In the genomic region with DNA sequence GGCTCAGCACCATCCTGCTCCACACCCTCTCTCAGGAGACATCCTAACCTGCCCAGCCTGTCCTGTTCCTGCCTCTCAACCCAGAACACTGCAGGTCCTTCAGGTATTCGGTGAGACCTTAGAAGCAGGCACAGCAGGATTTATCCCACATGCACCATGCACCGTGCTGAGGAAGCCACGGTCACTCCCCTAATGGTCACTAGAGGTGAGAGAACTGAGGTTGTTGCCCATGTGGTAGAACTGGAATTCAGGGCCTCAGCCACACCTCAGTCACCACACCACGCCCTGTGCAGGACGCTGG, we compare ENCODE assay signal across 16 cellular contexts. TPM values are rescaled to one million over a fixed set of nuclear protein-coding genes. Genes with fewer than 3 reads are reported as not detected.
"Had no signal": no experiment of that assay in that cellular context is flagged by ENCODE, and none has a peak within 500 bp of the region (broad histone marks: within the 10 kb centered on the region; RNA-seq: fewer than 3 reads in every experiment).

No MANE protein-coding gene starts in this region.

- H3K4me1 Mint-ChIP-seq: activated B cell treated with CpG ODN at 0.5 μM for 24 hours, mesothelial cell of epicardium had no signal

- H3K4me3 ChIP-seq: body of pancreas, heart left ventricle, lower lobe of right lung, thyroid gland had no signal

- ATAC-seq: body of pancreas; left colon; stimulated activated effector memory CD8-positive, alpha-beta T cell treated with anti-CD3 and anti-CD28 coated beads, Interleukin-12 subunit alpha, Interleukin-12 subunit beta, amount 100 ng/mL, for 72 hours had no signal

- H3K36me3 Mint-ChIP-seq: stimulated activated effector memory CD8-positive, alpha-beta T cell treated with anti-CD3 and anti-CD28 coated beads, Interleukin-12 subunit alpha, Interleukin-12 subunit beta, amount 100 ng/mL, for 72 hours had no signal

- H3K9me3 Mint-ChIP-seq: activated B cell treated with CpG ODN at 0.5 μM for 24 hours; activated naive CD4-positive, alpha-beta T cell treated with anti-CD3 and anti-CD28 coated beads, Interleukin-2, amount 50 U/mL, for 24 hours; mesothelial cell of epicardium; stimulated activated effector memory CD8-positive, alpha-beta T cell treated with anti-CD3 and anti-CD28 coated beads, Interleukin-12 subunit alpha, Interleukin-12 subunit beta, amount 100 ng/mL, for 72 hours; T-helper 1 cell treated with Interleukin-12 subunit alpha and Interleukin-12 subunit beta and Interleukin-4 antibody, amounts not matched to agents 30 μg/mL and 1 μg/mL, for 36 hours had no signal

- H3K9me3 ChIP-seq: body of pancreas, heart left ventricle, lower lobe of right lung, thyroid gland had no signal

- H3K4me3 Mint-ChIP-seq: activated B cell treated with CpG ODN at 0.5 μM for 24 hours; activated naive CD4-positive, alpha-beta T cell treated with anti-CD3 and anti-CD28 coated beads, Interleukin-2, amount 50 U/mL, for 24 hours; mesothelial cell of epicardium; stimulated activated effector memory CD8-positive, alpha-beta T cell treated with anti-CD3 and anti-CD28 coated beads, Interleukin-12 subunit alpha, Interleukin-12 subunit beta, amount 100 ng/mL, for 72 hours; T-helper 1 cell treated with Interleukin-12 subunit alpha and Interleukin-12 subunit beta and Interleukin-4 antibody, amounts not matched to agents 30 μg/mL and 1 μg/mL, for 36 hours had no signal

- H3K27ac Mint-ChIP-seq: activated B cell treated with CpG ODN at 0.5 μM for 24 hours; activated naive CD4-positive, alpha-beta T cell treated with anti-CD3 and anti-CD28 coated beads, Interleukin-2, amount 50 U/mL, for 24 hours; mesothelial cell of epicardium; stimulated activated effector memory CD8-positive, alpha-beta T cell treated with anti-CD3 and anti-CD28 coated beads, Interleukin-12 subunit alpha, Interleukin-12 subunit beta, amount 100 ng/mL, for 72 hours; T-helper 1 cell treated with Interleukin-12 subunit alpha and Interleukin-12 subunit beta and Interleukin-4 antibody, amounts not matched to agents 30 μg/mL and 1 μg/mL, for 36 hours had no signal

- DNase-seq: activated B cell treated with CpG ODN at 0.5 μM for 24 hours; activated CD4-positive, alpha-beta T cell treated with anti-CD3 and anti-CD28 coated beads, Interleukin-2, amount 50 U/mL, for 1 hour; activated CD8-positive, alpha-beta memory T cell treated with anti-CD3 and anti-CD28 coated beads for 24 hours; amniotic stem cell; body of pancreas; central memory CD4-positive, alpha-beta T cell; effector CD8-positive, alpha-beta T cell; foreskin melanocyte; heart left ventricle; left colon; lower lobe of right lung; thyroid gland had no signal

- H3K4me1 ChIP-seq: body of pancreas, heart left ventricle, lower lobe of right lung, thyroid gland had no signal

- H3K27me3 ChIP-seq: body of pancreas, thyroid gland had no signal

- H3K27me3 Mint-ChIP-seq: activated naive CD4-positive, alpha-beta T cell treated with anti-CD3 and anti-CD28 coated beads, Interleukin-2, amount 50 U/mL, for 24 hours had no signal

- H3K36me3 ChIP-seq: heart left ventricle, lower lobe of right lung, thyroid gland had no signal

- H3K27ac ChIP-seq: body of pancreas, heart left ventricle, lower lobe of right lung, thyroid gland had no signal

RNA-seq across cellular contexts. Expression of a gene that starts 36.9 kb away (rescaled TPM):
- total RNA-seq: activated B cell treated with CpG ODN at 0.5 μM for 24 hours had no signal
